In genomic region chr10:77925410-77925794, GRCh38 we compare ENCODE assay signal across 8 cellular contexts. TPM values are rescaled to one million over a fixed set of nuclear protein-coding genes. Genes with fewer than 3 reads are reported as not detected.
A peak's percentile ranks its signal among the peaks of the same experiment; 100 is the strongest.
DNase-seq lines count a peak whose midpoint lies in the region; ATAC-seq and TF ChIP-seq lines count a peak whose summit lies in the region.

No MANE protein-coding gene starts in this region.

- DNase-seq in AG08396 (ENCODE audit: low spot score) (peak; percentile 75), HFF-Myc (ENCODE audit: extremely low read depth, low read depth) (no peak), astrocyte of the hippocampus (ENCODE audit: low read depth, low spot score) (peak; percentile 64)
- DNase-seq in activated effector memory CD4-positive, alpha-beta T cell treated with anti-CD3 and anti-CD28 coated beads, Interleukin-2, amount 50 U/mL, for 16 hours = no peak

- no peak overlapping the region for H3K9ac ChIP-seq in iPS-15b (ENCODE audit: low read depth, low read length)
- H3K9ac ChIP-seq in skeletal muscle satellite cell (ENCODE audit: low read depth, low read length) = peak overlapping the region; percentile 88

- peak overlapping the region; percentile 82 for H3K4me2 ChIP-seq in skeletal muscle satellite cell (ENCODE audit: low read length)

- H3K27me3 ChIP-seq in iPS-15b (ENCODE audit: control insufficient read depth, insufficient read depth, low read length) (peaks cover 12% of the 10 kb centered on the region), skeletal muscle satellite cell (ENCODE audit: control insufficient read depth, insufficient read depth, low read length) (peaks cover 13% of the 10 kb centered on the region)

- H3K4me3 ChIP-seq in HFF-Myc (replicated peaks; ENCODE audit: low read depth, low read length) = peak overlapping the region; percentile 63
- H3K4me3 ChIP-seq in iPS-15b (ENCODE audit: low read depth, low read length) = peak overlapping the region; percentile 61
- peak overlapping the region; percentile 82 for H3K4me3 ChIP-seq in skeletal muscle satellite cell (ENCODE audit: low read length)

- no peaks in the 10 kb centered on the region for H3K9me3 ChIP-seq in iPS-15b (ENCODE audit: control insufficient read depth, insufficient read depth, low read length)
- H3K9me3 ChIP-seq in skeletal muscle satellite cell (replicated peaks; ENCODE audit: low read length) = no peaks in the 10 kb centered on the region

- H3K36me3 ChIP-seq in iPS-15b (ENCODE audit: control insufficient read depth, insufficient read depth, low read length) (no peaks in the 10 kb centered on the region), skeletal muscle satellite cell (ENCODE audit: insufficient read depth, low read length) (peaks cover 4% of the 10 kb centered on the region)

- TF ChIP-seq CTCF in HFF-Myc (IDR thresholded peaks at IDR 0.05; ENCODE audit: low read depth, low read length, missing control alignments) = no peak

- ATAC-seq in HG03045 (IDR thresholded peaks at IDR 0.05; ENCODE audit: unreplicated experiment) = no peak
- ATAC-seq in HG03378 (IDR thresholded peaks at IDR 0.05; ENCODE audit: unreplicated experiment) = no peak

- H3K4me1 ChIP-seq in iPS-15b (ENCODE audit: control insufficient read depth, insufficient read depth, low read length) = peaks cover 19% of the 10 kb centered on the region
- H3K4me1 ChIP-seq in skeletal muscle satellite cell (ENCODE audit: control insufficient read depth, insufficient read depth, low read length) = peaks cover 21% of the 10 kb centered on the region

RNA-seq across cellular contexts. Expression of gene DLG5, which starts 1.2 kb away (rescaled TPM):
- 17.5 and 19.5 TPM in 2 replicates for total RNA-seq in skeletal muscle satellite cell (2012; rRNA removed)

Comparison
In these comparisons a context has a peak if more than half of its experiments do, and no peak if none do; other contexts are left out.
1. DNase-seq: peak in AG08396 (single experiment) and astrocyte of the hippocampus (single experiment); none in HFF-Myc (single experiment) and activated effector memory CD4-positive, alpha-beta T cell treated with anti-CD3 and anti-CD28 coated beads, Interleukin-2, amount 50 U/mL, for 16 hours (single experiment).
2. Peak in every context shown above with its lines, with median percentiles within 50 percentile points of each other: H3K4me3 ChIP-seq.